ENCODE assay signal across 1 cellular context in genomic region chr3:48247401-48247807, GRCh38.
TF ChIP-seq lines count a peak whose summit lies in the region.

No MANE protein-coding gene starts in this region.

TF ChIP-seq in K562, 482 proteins besides CTCF, POLR2A, EP300 and RAD21:
- TF ChIP-seq DPF2 (IDR thresholded peaks at IDR 0.05) = peak; percentile 14; the same call in 1 of the 2 replicates
- no peak for TF ChIP-seq CREB5 (CRISPR knock-in tag; IDR thresholded peaks at IDR 0.05)
- no peak for TF ChIP-seq PTTG1 (tag; IDR thresholded peaks at IDR 0.05; ENCODE audit: low read depth)
- no peak for TF ChIP-seq CUX1 (CRISPR knock-in tag; IDR thresholded peaks at IDR 0.05)
- no peak for TF ChIP-seq NFIX (CRISPR knock-in tag; IDR thresholded peaks at IDR 0.05; ENCODE audit: low read depth)
- peak; percentile 69 for TF ChIP-seq SOX6 (IDR thresholded peaks at IDR 0.05)
- TF ChIP-seq PRDM10 (IDR thresholded peaks at IDR 0.05; ENCODE audit: partially characterized antibody) = peak; percentile 66
- TF ChIP-seq THRAP3 (IDR thresholded peaks at IDR 0.05; ENCODE audit: borderline replicate concordance) = no peak
- no peak for TF ChIP-seq RFX7 (CRISPR knock-in tag; IDR thresholded peaks at IDR 0.05)
- TF ChIP-seq FOXJ3 (CRISPR knock-in tag; IDR thresholded peaks at IDR 0.05) = no peak
- TF ChIP-seq MAFF (IDR thresholded peaks at IDR 0.05; ENCODE audit: low read length) = peak; percentile 27; the same call in 1 of the 2 replicates
- TF ChIP-seq PBX2 (CRISPR knock-in tag; IDR thresholded peaks at IDR 0.05; ENCODE audit: low read depth) = no peak
- TF ChIP-seq PBX2 (tag; conservative IDR thresholded peaks at IDR 0.05; ENCODE audit: low read depth) = 0 out of 2 replicates have a peak, but pooled peaks have one; percentile 16
- no peak for TF ChIP-seq HOXB6 (CRISPR knock-in tag; IDR thresholded peaks at IDR 0.05; ENCODE audit: borderline replicate concordance)
- no peak for TF ChIP-seq NFRKB (IDR thresholded peaks at IDR 0.05; ENCODE audit: low read depth)
- TF ChIP-seq KLF13 (tag; IDR thresholded peaks at IDR 0.05; ENCODE audit: borderline replicate concordance, low read depth) = no peak
- no peak for TF ChIP-seq RHOXF2B (CRISPR knock-in tag; conservative IDR thresholded peaks at IDR 0.05)
- peak; percentile 59 for TF ChIP-seq NFE2 (IDR thresholded peaks at IDR 0.05; ENCODE audit: low read depth)
- no peak for TF ChIP-seq ZNF280A (IDR thresholded peaks at IDR 0.05; ENCODE audit: low read depth, partially characterized antibody)
- TF ChIP-seq C11orf30 (IDR thresholded peaks at IDR 0.05; ENCODE audit: low read depth) = 0 out of 2 replicates have a peak, but pooled peaks have one; percentile 8
- no peak for TF ChIP-seq HDAC8 (tag; IDR thresholded peaks at IDR 0.05)
- 0 out of 2 replicates have a peak, but pooled peaks have one; percentile 10 for TF ChIP-seq JUND (IDR thresholded peaks at IDR 0.05; ENCODE audit: borderline replicate concordance, low read depth, low read length)
- no peak; the same call in 2 of the 3 replicates for TF ChIP-seq JUND (tag; IDR thresholded peaks at IDR 0.05; ENCODE audit: borderline replicate concordance, low read depth, low read length)
- peak; percentile 74; the same call in 1 of the 2 replicates for TF ChIP-seq SPI1 (IDR thresholded peaks at IDR 0.05; ENCODE audit: borderline replicate concordance, low read depth, low read length)
